ENCODE assay signal across 1 cellular context in the genomic region with DNA sequence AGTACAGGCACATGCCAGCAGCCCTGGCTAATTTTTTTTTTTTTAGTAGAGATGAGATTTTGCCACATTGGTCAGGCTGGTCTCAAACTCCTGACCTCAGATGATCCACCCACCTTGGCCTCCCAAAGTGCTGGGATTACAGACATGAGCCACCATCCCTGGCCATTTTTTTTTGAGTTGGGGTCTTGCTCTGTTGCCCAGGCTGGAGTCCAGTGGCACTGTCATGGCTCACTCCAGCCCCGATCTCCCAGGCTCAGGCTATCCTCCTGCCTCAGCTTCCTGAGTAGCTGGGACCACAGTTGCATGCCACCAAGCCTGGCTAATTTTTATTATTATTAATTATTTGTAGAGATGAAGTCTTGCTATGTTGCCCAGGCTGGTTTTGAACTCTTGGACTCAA.
A peak's percentile ranks its signal among the peaks of the same experiment; 100 is the strongest.
TF ChIP-seq lines count a peak whose summit lies in the region.

No MANE protein-coding gene starts in this region.

TF ChIP-seq in WTC11, 78 proteins besides CTCF, POLR2A, EP300 and RAD21:
- peak; percentile 52; the same call in 1 of the 2 replicates for TF ChIP-seq ZNF121 (CRISPR knock-in tag; IDR thresholded peaks at IDR 0.05)
TF ChIP-seq in WTC11: peak in this region for 1; not testable (repeated sequence) for 77.
